Comparison of ENCODE assay signal across 19 cellular contexts in genomic region chr6:79635179-79635578, GRCh38. TPM values are rescaled to one million over a fixed set of nuclear protein-coding genes. Genes with fewer than 3 reads are reported as not detected.
DNase-seq lines count a peak whose midpoint lies in the region; TF ChIP-seq lines count a peak whose summit lies in the region.
"Had no signal": no experiment of that assay in that cellular context is flagged by ENCODE, and none has a peak within 500 bp of the region (broad histone marks: within the 10 kb centered on the region; RNA-seq: fewer than 3 reads in every experiment).

No MANE protein-coding gene starts in this region.

- H3K27me3 ChIP-seq in mammary epithelial cell (ENCODE audit: insufficient read depth, low read length) (no peaks in the 10 kb centered on the region), transverse colon (no peaks in the 10 kb centered on the region)

- BruUV-seq in mammary epithelial cell (replicated peaks; lab: Mats Ljungman, UMichigan), result no TSS peak

- H3K4me3 ChIP-seq in mammary epithelial cell (replicated peaks in 1 of 3; ENCODE audit: insufficient read depth in 1 of 3, low read depth in 2 of 3, low read length in 3 of 3) (no peak overlapping the region), transverse colon (no peak overlapping the region)

- H3K27ac ChIP-seq in mammary epithelial cell (ENCODE audit: insufficient read depth, low read depth, low read length) (no peak overlapping the region), transverse colon (peak overlapping the region in 1 of 4 donors; percentile 2)
- H3K27ac ChIP-seq: neutrophil, VCaP had no signal

- no peak overlapping the region for H2AFZ ChIP-seq in mammary epithelial cell (ENCODE audit: low read depth, low read length)

- H3K79me2 ChIP-seq in mammary epithelial cell (ENCODE audit: insufficient read depth, low read length), result no peaks in the 10 kb centered on the region

- WGBS in mammary epithelial cell (ENCODE audit: low coverage, missing lambda C conversion rate), result 40% methylated on average over 2 of the region's 2 CpGs
- 73 to 84% methylated on average over 2 of the region's 2 CpGs for WGBS in transverse colon (ENCODE audit: low coverage in 1 of 2), 2 donors

- CTCF ChIA-PET in mammary epithelial cell (lab: Charles Lee; ENCODE audit: low non-redundant PET), result interaction anchor here (0.6 kb wide), 1 partner anchor 9 kb away, joined by 5 read pairs; no protein-coding TSS in a partner anchor

- H3K9ac ChIP-seq in mammary epithelial cell (ENCODE audit: insufficient read depth, low read length), result no peak overlapping the region

- TF ChIP-seq CTCF in mammary epithelial cell (conservative IDR thresholded peaks at IDR 0.05 in 1 of 2, IDR thresholded peaks at IDR 0.05 in 1 of 2; ENCODE audit: extremely low read depth in 1 of 2, insufficient read depth in 1 of 2, low read depth in 1 of 2, low read length in 2 of 2) (no peak), transverse colon (IDR thresholded peaks at IDR 0.05) (no peak)

- no peak for TF ChIP-seq POLR2A in transverse colon (IDR thresholded peaks at IDR 0.05)

- no peak overlapping the region for H3K4me2 ChIP-seq in mammary epithelial cell (ENCODE audit: insufficient read depth, low read depth, low read length)

- intact Hi-C loops in mammary epithelial cell (cut with micrococcal nuclease) (loop anchor here (1.0 kb wide), 1 partner anchor 90 kb away; no protein-coding TSS in a partner anchor), transverse colon (cut with DNase I; ENCODE audit: low total_unique reads) (no loop called here)

- in situ Hi-C loops in mammary epithelial cell (cut with MboI; ENCODE audit: low sequenced_read_pairs in 2 of 2), result no loop called here
- in situ Hi-C loops in transverse colon (cut with MboI; ENCODE audit: low pct_ligation_motif_present in 1 of 4, low pct_unique_long_range_greater_than_20kb in 1 of 4, low sequenced_read_pairs in 3 of 4), result no loop called here

- H3K4me1 ChIP-seq in mammary epithelial cell (ENCODE audit: insufficient read depth, low read length) (peaks cover 17% of the 10 kb centered on the region), transverse colon (peaks cover 0 to 39% (median 17%) of the 10 kb centered on the region in 4 donors)

- no peaks in the 10 kb centered on the region for H4K20me1 ChIP-seq in mammary epithelial cell (ENCODE audit: insufficient read depth, low read length)

- dilution Hi-C loops in mammary epithelial cell (cut with HindIII; ENCODE audit: low sequenced_read_pairs), result no loop called here

- TF ChIP-seq EP300 in transverse colon (IDR thresholded peaks at IDR 0.05; ENCODE audit: low read depth), result no peak

- H3K9me3 ChIP-seq in mammary epithelial cell (replicated peaks; ENCODE audit: insufficient read depth, low read length) (no peaks in the 10 kb centered on the region), transverse colon (no peaks in the 10 kb centered on the region)
- H3K9me3 ChIP-seq: neutrophil had no signal

- H3K36me3 ChIP-seq in mammary epithelial cell (ENCODE audit: insufficient read depth, low read length), result no peaks in the 10 kb centered on the region
- no peaks in the 10 kb centered on the region for H3K36me3 ChIP-seq in transverse colon
- H3K36me3 ChIP-seq: neutrophil had no signal

- DNase-seq in AG08396 (ENCODE audit: low spot score), result peak; percentile 25
- DNase-seq in HPDE6-E6E7 (ENCODE audit: extremely low spot score), result peak; percentile 68
- peak; percentile 70 for DNase-seq in mammary epithelial cell
- peak; percentile 48 for DNase-seq in iris pigment epithelial cell (ENCODE audit: low read depth)
- no peak for DNase-seq in NCI-H146 (lab: John Stamatoyannopoulos, UW)
- DNase-seq in amygdala (lab: John Stamatoyannopoulos, UW), result no peak
- no peak for DNase-seq in NCI-H69 (lab: John Stamatoyannopoulos, UW)
- no peak for DNase-seq in transverse colon
- DNase-seq: activated CD4-positive, alpha-beta T cell treated with anti-CD3 and anti-CD28 coated beads, Interleukin-2, amount 50 U/mL, for 4 hours; activated naive CD4-positive, alpha-beta T cell; activated T-cell treated with anti-CD3 and anti-CD28 coated beads for 4 hours; CD4-positive, CD25-positive, alpha-beta regulatory T cell; DMS79; left ventricle myocardium superior; NCI-H1105 treated with DMSO at 0.1 percent for 48 hours; NCI-H2107; NCI-H524 had no signal

RNA-seq across cellular contexts. Expression of gene SH3BGRL2, which starts 4.0 kb away (rescaled TPM):
- 10 to 100 TPM in 1 of 2 donors, 1 to 10 TPM in 1; 6.6 to 16.3 TPM for total RNA-seq in mammary epithelial cell
- polyA plus RNA-seq in mammary epithelial cell, result 1.5 TPM
- polyA minus RNA-seq in mammary epithelial cell, result 1.2 TPM
- total RNA-seq in transverse colon, result 100 to 1,000 TPM in 3 of 4 donors, 10 to 100 TPM in 1; 54.7 to 177 (median 128) TPM

Comparison
In these comparisons a context has a peak if more than half of its experiments do, and no peak if none do; other contexts are left out.
1. DNase-seq: peak in AG08396 (single experiment), HPDE6-E6E7 (single experiment), mammary epithelial cell (single experiment) and iris pigment epithelial cell (single experiment); none in NCI-H146 (single experiment), amygdala (0 of 56), NCI-H69 (single experiment) and transverse colon (single experiment).